In genomic region chr15:66374179-66374578, GRCh38 we compare ENCODE assay signal across 33 cellular contexts.
"Had no signal": no experiment of that assay in that cellular context is flagged by ENCODE, and none has a peak within 500 bp of the region (broad histone marks: within the 10 kb centered on the region; RNA-seq: fewer than 3 reads in every experiment).

No MANE protein-coding gene starts in this region.

- ATAC-seq: activated naive CD4-positive, alpha-beta T cell treated with anti-CD3 and anti-CD28 coated beads, Interleukin-2, amount 50 U/mL, for 72 hours; activated naive CD8-positive, alpha-beta T cell treated with anti-CD3 and anti-CD28 coated beads, Interleukin-2, amount 50 U/mL, for 24 hours; activated T-cell treated with anti-CD3 and anti-CD28 coated beads, Interleukin-2, amount 50 U/mL, for 4 hours; activated T-cell treated with anti-CD3 and anti-CD28 coated beads, Interleukin-2, amount 50 U/mL, for 72 hours; activated T-helper 17 cell treated with anti-CD3 and anti-CD28 coated beads, Interleukin-2, amount 50 U/mL, for 72 hours; body of pancreas had no signal

- FAIRE-seq: astrocyte, bronchial epithelial cell had no signal

- H3K4me1 ChIP-seq: breast epithelium had no signal

- H3K27me3 ChIP-seq: adrenal gland, ascending aorta, body of pancreas, brain microvascular endothelial cell, breast epithelium, cardiac muscle cell had no signal

- DNase-seq: activated effector memory CD4-positive, alpha-beta T cell treated with anti-CD3 and anti-CD28 coated beads, Interleukin-2, amount 50 U/mL, for 16 hours; activated effector memory CD4-positive, alpha-beta T cell treated with Interleukin-2 at 50 U/mL for 16 hours; activated gamma-delta T cell; activated gamma-delta T cell treated with Interleukin-2 at 50 U/mL for 16 hours; activated naive CD4-positive, alpha-beta T cell; activated naive CD4-positive, alpha-beta T cell treated with anti-CD3 and anti-CD28 coated beads for 36 hours; activated naive CD4-positive, alpha-beta T cell treated with anti-CD3 and anti-CD28 coated beads, Interleukin-2, amount 10 ng/mL, durations not matched to agents 7 days and 5 days; activated naive CD4-positive, alpha-beta T cell treated with anti-CD3 and anti-CD28 coated beads, Interleukin-2, amount 50 U/mL, for 16 hours; activated naive CD4-positive, alpha-beta T cell treated with Interleukin-2 at 50 U/mL for 16 hours; activated naive CD8-positive, alpha-beta T cell treated with anti-CD3 and anti-CD28 coated beads for 36 hours; activated naive CD8-positive, alpha-beta T cell treated with anti-CD3 and anti-CD28 coated beads, Interleukin-2, amount 10 ng/mL, durations not matched to agents 7 days and 5 days; activated naive CD8-positive, alpha-beta T cell treated with anti-CD3 and anti-CD28 coated beads, Interleukin-2, amount 50 U/mL, for 24 hours; activated T-cell treated with anti-CD3 and anti-CD28 coated beads, Interleukin-2, amount 50 U/mL, for 24 hours; activated T-cell treated with anti-CD3 and anti-CD28 coated beads, Interleukin-2, amount 50 U/mL, for 4 hours; activated T-cell treated with anti-CD3 and anti-CD28 coated beads, Interleukin-2, amount 50 U/mL, for 48 hours; activated T-cell treated with anti-CD3 and anti-CD28 coated beads, Interleukin-2, amount 50 U/mL, for 72 hours; adrenal gland; amniotic stem cell; amygdala; anterior cingulate cortex; aorta; body of pancreas; brain microvascular endothelial cell; caudate nucleus; central memory CD4-positive, alpha-beta T cell; cerebellar nuclear complex had no signal

- H3K27ac ChIP-seq: adrenal gland, ascending aorta, body of pancreas, brain microvascular endothelial cell, breast epithelium, cardiac muscle cell had no signal

- H3K4me3 ChIP-seq: adrenal gland, ascending aorta, body of pancreas, breast epithelium, cardiac muscle cell had no signal

- H3K36me3 ChIP-seq: adrenal gland, ascending aorta, brain microvascular endothelial cell, breast epithelium, cardiac muscle cell had no signal

- H3K9me3 ChIP-seq: adrenal gland had no signal
